In genomic region chr2:171432969-171433762, GRCh38 we compare ENCODE assay signal across 1 cellular context.
TF ChIP-seq lines count a peak whose summit lies in the region.

No MANE protein-coding gene starts in this region.

TF ChIP-seq in HepG2, 621 proteins besides CTCF, POLR2A, EP300 and RAD21 (continued from another document and continues in another):
- TF ChIP-seq AHDC1 (CRISPR knock-in tag; IDR thresholded peaks at IDR 0.05; ENCODE audit: borderline replicate concordance) (no peak), MAFF (IDR thresholded peaks at IDR 0.05; ENCODE audit: low read depth, low read length) (no peak), MEIS2 (CRISPR knock-in tag; IDR thresholded peaks at IDR 0.05) (no peak), SKIL (CRISPR knock-in tag; IDR thresholded peaks at IDR 0.05; ENCODE audit: borderline replicate concordance) (no peak), ZNF546 (CRISPR knock-in tag; conservative IDR thresholded peaks at IDR 0.05) (no peak), ZNF674 (CRISPR knock-in tag; IDR thresholded peaks at IDR 0.05; ENCODE audit: low read depth) (no peak), ARNT2 (CRISPR knock-in tag; IDR thresholded peaks at IDR 0.05; ENCODE audit: low read depth) (no peak), RORA (CRISPR knock-in tag; IDR thresholded peaks at IDR 0.05) (no peak), ZBTB7A (CRISPR knock-in tag; IDR thresholded peaks at IDR 0.05) (no peak), ZFP90 (CRISPR knock-in tag; IDR thresholded peaks at IDR 0.05; ENCODE audit: borderline replicate concordance) (0 out of 2 replicates have a peak, but pooled peaks have one; percentile 47), MBD4 (IDR thresholded peaks at IDR 0.05; ENCODE audit: borderline replicate concordance, low read length) (0 out of 2 replicates have a peak, but pooled peaks have one; percentile 22), ETV5 (CRISPR knock-in tag; IDR thresholded peaks at IDR 0.05; ENCODE audit: borderline replicate concordance) (0 out of 2 replicates have a peak, but pooled peaks have one; percentile 37), ZC3H4 (CRISPR knock-in tag; IDR thresholded peaks at IDR 0.05; ENCODE audit: borderline replicate concordance) (peak; percentile 96; the same call in 1 of the 2 replicates), PLRG1 (conservative IDR thresholded peaks at IDR 0.05) (no peak), YEATS4 (CRISPR knock-in tag; IDR thresholded peaks at IDR 0.05; ENCODE audit: borderline replicate concordance) (peak; percentile 78), STAT5B (CRISPR knock-in tag; IDR thresholded peaks at IDR 0.05) (no peak), ZNF296 (CRISPR knock-in tag; conservative IDR thresholded peaks at IDR 0.05) (no peak), GATAD1 (CRISPR knock-in tag; IDR thresholded peaks at IDR 0.05) (peak; percentile 23; the same call in 1 of the 2 replicates), ZNF790 (CRISPR knock-in tag; IDR thresholded peaks at IDR 0.05; ENCODE audit: borderline replicate concordance) (no peak), PHF8 (CRISPR knock-in tag; IDR thresholded peaks at IDR 0.05) (no peak), SP5 (CRISPR knock-in tag; IDR thresholded peaks at IDR 0.05; ENCODE audit: borderline replicate concordance, low read depth) (no peak), KMT2A (CRISPR knock-in tag; IDR thresholded peaks at IDR 0.05) (no peak), ZSCAN21 (CRISPR knock-in tag; IDR thresholded peaks at IDR 0.05; ENCODE audit: borderline replicate concordance) (peak; percentile 91), ZNF569 (CRISPR knock-in tag; IDR thresholded peaks at IDR 0.05; ENCODE audit: borderline replicate concordance) (no peak; the same call in 1 of the 2 replicates), NCOA1 (CRISPR knock-in tag; IDR thresholded peaks at IDR 0.05) (no peak), GRHL1 (CRISPR knock-in tag; conservative IDR thresholded peaks at IDR 0.05) (no peak), SUZ12 (IDR thresholded peaks at IDR 0.05; ENCODE audit: low read depth, low read length) (no peak), RFXAP (CRISPR knock-in tag; IDR thresholded peaks at IDR 0.05; ENCODE audit: borderline replicate concordance) (no peak), POGK (CRISPR knock-in tag; conservative IDR thresholded peaks at IDR 0.05) (no peak), CCAR2 (optimal IDR thresholded peaks at IDR 0.05; ENCODE audit: low read depth, low read length) (no peak), ZNF12 (CRISPR knock-in tag; IDR thresholded peaks at IDR 0.05) (0 out of 2 replicates have a peak, but pooled peaks have one; percentile 8), DPF2 (CRISPR knock-in tag; IDR thresholded peaks at IDR 0.05; ENCODE audit: borderline replicate concordance, low read depth) (no peak), RNF219 (CRISPR knock-in tag; IDR thresholded peaks at IDR 0.05) (no peak), MXD4 (CRISPR knock-in tag; IDR thresholded peaks at IDR 0.05) (peak; percentile 21; the same call in 1 of the 2 replicates), SMYD3 (CRISPR knock-in tag; IDR thresholded peaks at IDR 0.05) (peak; percentile 21; the same call in 1 of the 2 replicates), NFIC (IDR thresholded peaks at IDR 0.05; ENCODE audit: low read length) (0 out of 2 replicates have a peak, but pooled peaks have one; percentile 23)
- TF ChIP-seq, protein P1, sequence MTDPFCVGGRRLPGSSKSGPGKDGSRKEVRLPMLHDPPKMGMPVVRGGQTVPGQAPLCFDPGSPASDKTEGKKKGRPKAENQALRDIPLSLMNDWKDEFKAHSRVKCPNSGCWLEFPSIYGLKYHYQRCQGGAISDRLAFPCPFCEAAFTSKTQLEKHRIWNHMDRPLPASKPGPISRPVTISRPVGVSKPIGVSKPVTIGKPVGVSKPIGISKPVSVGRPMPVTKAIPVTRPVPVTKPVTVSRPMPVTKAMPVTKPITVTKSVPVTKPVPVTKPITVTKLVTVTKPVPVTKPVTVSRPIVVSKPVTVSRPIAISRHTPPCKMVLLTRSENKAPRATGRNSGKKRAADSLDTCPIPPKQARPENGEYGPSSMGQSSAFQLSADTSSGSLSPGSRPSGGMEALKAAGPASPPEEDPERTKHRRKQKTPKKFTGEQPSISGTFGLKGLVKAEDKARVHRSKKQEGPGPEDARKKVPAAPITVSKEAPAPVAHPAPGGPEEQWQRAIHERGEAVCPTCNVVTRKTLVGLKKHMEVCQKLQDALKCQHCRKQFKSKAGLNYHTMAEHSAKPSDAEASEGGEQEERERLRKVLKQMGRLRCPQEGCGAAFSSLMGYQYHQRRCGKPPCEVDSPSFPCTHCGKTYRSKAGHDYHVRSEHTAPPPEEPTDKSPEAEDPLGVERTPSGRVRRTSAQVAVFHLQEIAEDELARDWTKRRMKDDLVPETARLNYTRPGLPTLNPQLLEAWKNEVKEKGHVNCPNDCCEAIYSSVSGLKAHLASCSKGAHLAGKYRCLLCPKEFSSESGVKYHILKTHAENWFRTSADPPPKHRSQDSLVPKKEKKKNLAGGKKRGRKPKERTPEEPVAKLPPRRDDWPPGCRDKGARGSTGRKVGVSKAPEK (CRISPR knock-in tag; IDR thresholded peaks at IDR 0.05; ENCODE audit: borderline replicate concordance), result no peak
- TF ChIP-seq, protein P2, sequence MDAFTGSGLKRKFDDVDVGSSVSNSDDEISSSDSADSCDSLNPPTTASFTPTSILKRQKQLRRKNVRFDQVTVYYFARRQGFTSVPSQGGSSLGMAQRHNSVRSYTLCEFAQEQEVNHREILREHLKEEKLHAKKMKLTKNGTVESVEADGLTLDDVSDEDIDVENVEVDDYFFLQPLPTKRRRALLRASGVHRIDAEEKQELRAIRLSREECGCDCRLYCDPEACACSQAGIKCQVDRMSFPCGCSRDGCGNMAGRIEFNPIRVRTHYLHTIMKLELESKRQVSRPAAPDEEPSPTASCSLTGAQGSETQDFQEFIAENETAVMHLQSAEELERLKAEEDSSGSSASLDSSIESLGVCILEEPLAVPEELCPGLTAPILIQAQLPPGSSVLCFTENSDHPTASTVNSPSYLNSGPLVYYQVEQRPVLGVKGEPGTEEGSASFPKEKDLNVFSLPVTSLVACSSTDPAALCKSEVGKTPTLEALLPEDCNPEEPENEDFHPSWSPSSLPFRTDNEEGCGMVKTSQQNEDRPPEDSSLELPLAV (CRISPR knock-in tag; conservative IDR thresholded peaks at IDR 0.05; ENCODE audit: low read depth), result no peak
- TF ChIP-seq, protein P3, sequence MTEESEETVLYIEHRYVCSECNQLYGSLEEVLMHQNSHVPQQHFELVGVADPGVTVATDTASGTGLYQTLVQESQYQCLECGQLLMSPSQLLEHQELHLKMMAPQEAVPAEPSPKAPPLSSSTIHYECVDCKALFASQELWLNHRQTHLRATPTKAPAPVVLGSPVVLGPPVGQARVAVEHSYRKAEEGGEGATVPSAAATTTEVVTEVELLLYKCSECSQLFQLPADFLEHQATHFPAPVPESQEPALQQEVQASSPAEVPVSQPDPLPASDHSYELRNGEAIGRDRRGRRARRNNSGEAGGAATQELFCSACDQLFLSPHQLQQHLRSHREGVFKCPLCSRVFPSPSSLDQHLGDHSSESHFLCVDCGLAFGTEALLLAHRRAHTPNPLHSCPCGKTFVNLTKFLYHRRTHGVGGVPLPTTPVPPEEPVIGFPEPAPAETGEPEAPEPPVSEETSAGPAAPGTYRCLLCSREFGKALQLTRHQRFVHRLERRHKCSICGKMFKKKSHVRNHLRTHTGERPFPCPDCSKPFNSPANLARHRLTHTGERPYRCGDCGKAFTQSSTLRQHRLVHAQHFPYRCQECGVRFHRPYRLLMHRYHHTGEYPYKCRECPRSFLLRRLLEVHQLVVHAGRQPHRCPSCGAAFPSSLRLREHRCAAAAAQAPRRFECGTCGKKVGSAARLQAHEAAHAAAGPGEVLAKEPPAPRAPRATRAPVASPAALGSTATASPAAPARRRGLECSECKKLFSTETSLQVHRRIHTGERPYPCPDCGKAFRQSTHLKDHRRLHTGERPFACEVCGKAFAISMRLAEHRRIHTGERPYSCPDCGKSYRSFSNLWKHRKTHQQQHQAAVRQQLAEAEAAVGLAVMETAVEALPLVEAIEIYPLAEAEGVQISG (CRISPR knock-in tag; IDR thresholded peaks at IDR 0.05), result no peak
